Comparison of ENCODE assay signal across 8 cellular contexts in genomic region chr15:68820589-68821189, GRCh38. TPM values are rescaled to one million over a fixed set of nuclear protein-coding genes. Genes with fewer than 3 reads are reported as not detected.
DNase-seq lines count a peak whose midpoint lies in the region; ATAC-seq and TF ChIP-seq lines count a peak whose summit lies in the region.

ANP32A (minus strand) TSS chr15:68820895; CDS start chr15:68820751, 144 bp downstream.

- peak; percentile 50 for ATAC-seq in HG03520 (IDR thresholded peaks at IDR 0.05; ENCODE audit: unreplicated experiment)

- H3K4me3 Mint-ChIP-seq in dendritic cell treated with granulocyte-macrophage colony-stimulating factor and Interleukin-4, amounts not matched to agents 40 ng/mL and 50 ng/mL, for 4 days: peak within 1 kb of the TSS; percentile 99

- H3K9me3 Mint-ChIP-seq in dendritic cell treated with granulocyte-macrophage colony-stimulating factor and Interleukin-4, amounts not matched to agents 40 ng/mL and 50 ng/mL, for 4 days: no peaks in the 10 kb centered on the region

- no peaks in the 10 kb centered on the region for H3K27me3 Mint-ChIP-seq in dendritic cell treated with granulocyte-macrophage colony-stimulating factor and Interleukin-4, amounts not matched to agents 40 ng/mL and 50 ng/mL, for 4 days

- H3K4me3 ChIP-seq in BE2C (ENCODE audit: low read depth, low read length) (peak within 1 kb of the TSS; percentile 97), liver (ENCODE audit: low read depth in 1 of 3, low read length in 3 of 3) (peak within 1 kb of the TSS; percentile 87 to 94 (median 92))

- peak within 1 kb of the TSS; percentile 98 to 99 for H3K27ac ChIP-seq in liver (ENCODE audit: low read depth in 1 of 2, low read length in 2 of 2)

- H3K36me3 Mint-ChIP-seq in dendritic cell treated with granulocyte-macrophage colony-stimulating factor and Interleukin-4, amounts not matched to agents 40 ng/mL and 50 ng/mL, for 4 days (ENCODE audit: low read depth): peaks cover 34% of the 10 kb centered on the region

- TF ChIP-seq RAD21 in liver (IDR thresholded peaks at IDR 0.05): no peak

- WGBS in liver: under 1% methylated on average over 53 of the region's 53 CpGs

- intact Hi-C loops in dendritic cell treated with granulocyte-macrophage colony-stimulating factor and Interleukin-4, amounts not matched to agents 40 ng/mL and 50 ng/mL, for 4 days (cut with micrococcal nuclease): no loop called here

- H3K27me3 ChIP-seq in BE2C (no peaks in the 10 kb centered on the region), liver (ENCODE audit: control insufficient read depth in 4 of 4, insufficient read depth in 4 of 4, low read length in 3 of 4) (no peaks in the 10 kb centered on the region)

- peaks cover 29% of the 10 kb centered on the region for H3K4me1 Mint-ChIP-seq in dendritic cell treated with granulocyte-macrophage colony-stimulating factor and Interleukin-4, amounts not matched to agents 40 ng/mL and 50 ng/mL, for 4 days (ENCODE audit: low read depth)

- DNase-seq in BE2C: peak; percentile 99
- DNase-seq in GM19240 (ENCODE audit: insufficient read length, low spot score): peak; percentile 90
- DNase-seq in NCI-H774 (lab: John Stamatoyannopoulos, UW): peak; percentile 93
- DNase-seq in activated CD4-positive, alpha-beta T cell treated with anti-CD3 and anti-CD28 coated beads, Interleukin-2, amount 50 U/mL, for 4 hours: peak; percentile 97
- peak; percentile 97 for DNase-seq in stimulated activated CD4-positive, alpha-beta T cell treated with anti-CD3 and anti-CD28 coated beads, Interleukin-4, amount 100 ng/mL, for 24 hours

- H3K36me3 ChIP-seq in BE2C (peaks cover 5% of the 10 kb centered on the region), liver (ENCODE audit: control insufficient read depth in 4 of 4, insufficient read depth in 3 of 4, low read depth in 1 of 4, low read length in 3 of 4) (no peaks in the 10 kb centered on the region)

- H3K9me3 ChIP-seq in BE2C (no peaks in the 10 kb centered on the region), liver (ENCODE audit: control insufficient read depth in 4 of 4, low read length in 3 of 4) (no peaks in the 10 kb centered on the region)

- peak within 1 kb of the TSS; percentile 100 for H3K27ac Mint-ChIP-seq in dendritic cell treated with granulocyte-macrophage colony-stimulating factor and Interleukin-4, amounts not matched to agents 40 ng/mL and 50 ng/mL, for 4 days

- H3K4me1 ChIP-seq in BE2C: peaks cover 15% of the 10 kb centered on the region
- peaks cover 3 to 23% (median 16%) of the 10 kb centered on the region in 4 donors for H3K4me1 ChIP-seq in liver (ENCODE audit: control insufficient read depth in 4 of 4, insufficient read depth in 4 of 4, low read length in 3 of 4)

- peak within 1 kb of the TSS; percentile 95 to 97 for H3K9ac ChIP-seq in liver (ENCODE audit: low read depth in 1 of 2, low read length in 2 of 2)

- TF ChIP-seq CTCF in BE2C (IDR thresholded peaks at IDR 0.05; ENCODE audit: low read depth, low read length) (no peak), liver (IDR thresholded peaks at IDR 0.05; ENCODE audit: low read depth, low read length, missing input control) (no peak)

TF ChIP-seq in liver, 16 proteins besides CTCF, POLR2A, EP300 and RAD21:
- no peak for TF ChIP-seq FOXA1 (IDR thresholded peaks at IDR 0.05)
- no peak for TF ChIP-seq GABPA (IDR thresholded peaks at IDR 0.05 in 1 of 2, conservative IDR thresholded peaks at IDR 0.05 in 1 of 2)
- no peak for TF ChIP-seq NR2F2 (IDR thresholded peaks at IDR 0.05)
- peak; percentile 98 for TF ChIP-seq SP1 (IDR thresholded peaks at IDR 0.05)
- peak; percentile 39 for TF ChIP-seq REST (IDR thresholded peaks at IDR 0.05)
- peak; percentile 68 for TF ChIP-seq YY1 (IDR thresholded peaks at IDR 0.05)
- no peak for TF ChIP-seq ZBTB33 (IDR thresholded peaks at IDR 0.05)
TF ChIP-seq in liver: peak in this region for 3.

RNA-seq across cellular contexts. Expression of gene ANP32A, which starts in this region (rescaled TPM):
- polyA plus RNA-seq in BE2C (2012; ENCODE audit: insufficient read depth, insufficient read length, low read depth): 347 TPM
- 10 to 100 TPM; 30.5 to 45.8 TPM for total RNA-seq in liver
- polyA plus RNA-seq in liver: 10 to 100 TPM; 33.0 to 60.4 TPM

Comparison
In these comparisons a context has a peak if more than half of its experiments do, and no peak if none do; other contexts are left out.
1. Peak in every context shown above with its lines: DNase-seq, ATAC-seq, H3K4me3 ChIP-seq and H3K27ac ChIP-seq.